1 cellular context compared by ENCODE assay signal in the genomic region with DNA sequence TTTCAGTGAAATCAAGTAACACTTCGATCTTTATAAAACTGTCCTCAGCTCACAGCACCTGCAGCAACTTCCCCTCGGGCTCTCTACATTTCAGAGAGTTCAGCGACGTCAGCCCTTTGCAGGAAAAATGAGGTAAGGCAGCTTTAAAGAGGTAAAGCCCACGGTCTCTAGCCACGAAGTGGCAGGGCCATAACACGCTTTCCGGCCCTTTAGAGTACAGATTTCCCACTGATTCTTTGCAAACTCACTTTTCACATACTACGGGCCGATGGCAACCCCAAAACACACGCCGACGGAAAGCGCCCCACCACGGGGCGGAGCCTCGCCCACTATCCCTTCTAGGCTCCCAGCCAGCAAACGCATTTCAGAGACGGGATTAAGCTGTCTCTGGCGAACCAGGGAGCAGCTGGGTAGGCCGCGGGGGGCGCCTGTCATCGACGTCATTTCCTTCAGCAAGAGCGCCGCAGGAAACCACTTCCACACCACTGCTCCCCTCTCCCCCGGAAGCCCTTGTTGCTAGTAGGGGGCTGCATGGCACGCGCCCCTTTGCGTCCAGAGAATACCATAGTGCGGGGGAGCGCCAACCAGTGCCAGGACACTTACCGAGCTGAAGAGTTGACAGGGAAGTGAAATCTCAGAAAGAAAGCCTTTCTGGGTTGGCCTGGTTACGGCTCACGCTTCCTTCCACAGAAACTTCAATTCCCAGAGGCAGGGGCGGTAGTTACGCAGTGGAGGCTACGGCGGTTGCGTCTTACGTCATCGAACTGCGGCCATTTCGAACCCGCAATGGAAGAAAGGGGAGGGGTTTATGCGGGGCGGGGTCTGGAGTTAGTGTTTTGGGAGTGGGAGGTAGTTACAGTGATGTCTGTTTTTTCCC.
TF ChIP-seq lines count a peak whose summit lies in the region.

A gene with protein sequence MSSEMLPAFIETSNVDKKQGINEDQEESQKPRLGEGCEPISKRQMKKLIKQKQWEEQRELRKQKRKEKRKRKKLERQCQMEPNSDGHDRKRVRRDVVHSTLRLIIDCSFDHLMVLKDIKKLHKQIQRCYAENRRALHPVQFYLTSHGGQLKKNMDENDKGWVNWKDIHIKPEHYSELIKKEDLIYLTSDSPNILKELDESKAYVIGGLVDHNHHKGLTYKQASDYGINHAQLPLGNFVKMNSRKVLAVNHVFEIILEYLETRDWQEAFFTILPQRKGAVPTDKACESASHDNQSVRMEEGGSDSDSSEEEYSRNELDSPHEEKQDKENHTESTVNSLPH (minus strand): TSS at position 730 of the 877 bp plus-strand sequence. CDS start 4,701 bp downstream, outside the sequence.

TF ChIP-seq in K562, 482 proteins besides CTCF, POLR2A, EP300 and RAD21 (continued from another document and continues in another):
- TF ChIP-seq NR0B1 (IDR thresholded peaks at IDR 0.05; ENCODE audit: partially characterized antibody) (no peak), KHSRP (IDR thresholded peaks at IDR 0.05) (peak; percentile 64; the same call in 1 of the 2 replicates), NELFE (IDR thresholded peaks at IDR 0.05; ENCODE audit: insufficient read depth, insufficient read length) (no peak), MGA (IDR thresholded peaks at IDR 0.05) (peak; percentile 56; the same call in 1 of the 2 replicates), DNMT1 (IDR thresholded peaks at IDR 0.05) (no peak), THRB (CRISPR knock-in tag; conservative IDR thresholded peaks at IDR 0.05) (no peak), IRF2 (CRISPR knock-in tag; IDR thresholded peaks at IDR 0.05) (no peak), CXXC5 (CRISPR knock-in tag; IDR thresholded peaks at IDR 0.05) (peak; percentile 85), MYC (IDR thresholded peaks at IDR 0.05; ENCODE audit: low read depth, low read length) (peak; percentile 69; the same call in 1 of the 2 replicates), MYC (CRISPR knock-in tag; IDR thresholded peaks at IDR 0.05; ENCODE audit: borderline replicate concordance, low read depth) (no peak), NRF1 (conservative IDR thresholded peaks at IDR 0.05 in 1 of 2, IDR thresholded peaks at IDR 0.05 in 1 of 2) (peak; percentile 62 to 73), NFE2 (IDR thresholded peaks at IDR 0.05; ENCODE audit: low read depth) (no peak), DMBX1 (CRISPR knock-in tag; IDR thresholded peaks at IDR 0.05; ENCODE audit: borderline replicate concordance) (no peak), TRIM24 (IDR thresholded peaks at IDR 0.05) (peak in 1 of 2 experiments; percentile 17; a peak in 1 of 4 replicates), ZNF785 (CRISPR knock-in tag; IDR thresholded peaks at IDR 0.05) (no peak), ZNF507 (tag; conservative IDR thresholded peaks at IDR 0.05) (no peak), HDAC1 (IDR thresholded peaks at IDR 0.05) (peak in 1 of 2 experiments; percentile 76; a peak in 2 of 4 replicates), MYBL2 (IDR thresholded peaks at IDR 0.05; ENCODE audit: low read depth) (no peak), MYBL2 (CRISPR knock-in tag; IDR thresholded peaks at IDR 0.05; ENCODE audit: borderline replicate concordance) (no peak), ZNF57 (CRISPR knock-in tag; IDR thresholded peaks at IDR 0.05) (no peak), ZNF23 (CRISPR knock-in tag; IDR thresholded peaks at IDR 0.05) (no peak), RBM22 (IDR thresholded peaks at IDR 0.05; ENCODE audit: low read depth, low read length, poor library complexity, severe bottlenecking) (no peak), TAF1 (IDR thresholded peaks at IDR 0.05; ENCODE audit: control insufficient read depth, extremely low read depth, insufficient read depth, low read length, severe bottlenecking) (peak; percentile 63), MAZ (CRISPR knock-in tag; conservative IDR thresholded peaks at IDR 0.05 in 1 of 2, IDR thresholded peaks at IDR 0.05 in 1 of 2) (peak; percentile 61 to 67; a peak in 3 of 4 replicates), NR2C1 (IDR thresholded peaks at IDR 0.05) (peak; percentile 95), NR2C1 (tag; IDR thresholded peaks at IDR 0.05) (peak; percentile 95), CHD1 (IDR thresholded peaks at IDR 0.05; ENCODE audit: low read length) (peak; percentile 22), KLF1 (tag; IDR thresholded peaks at IDR 0.05) (no peak), ZBTB17 (CRISPR knock-in tag; IDR thresholded peaks at IDR 0.05) (no peak), MTA1 (IDR thresholded peaks at IDR 0.05; ENCODE audit: borderline replicate concordance) (peak; percentile 97), FOXK2 (conservative IDR thresholded peaks at IDR 0.05 in 1 of 2, IDR thresholded peaks at IDR 0.05 in 1 of 2; ENCODE audit: low read depth in 2 of 2) (peak; percentile 91; a peak in 3 of 4 replicates), ZSCAN29 (IDR thresholded peaks at IDR 0.05) (no peak), HDAC8 (tag; IDR thresholded peaks at IDR 0.05) (0 out of 2 replicates have a peak, but pooled peaks have one; percentile 29), RB1 (IDR thresholded peaks at IDR 0.05; ENCODE audit: low read depth) (0 out of 2 replicates have a peak, but pooled peaks have one; percentile 28), TEAD1 (CRISPR knock-in tag; IDR thresholded peaks at IDR 0.05) (no peak; a peak in 1 of 4 replicates), ZBTB7A (IDR thresholded peaks at IDR 0.05; ENCODE audit: borderline replicate concordance, control insufficient read depth, low read depth, low read length) (0 out of 2 replicates have a peak, but pooled peaks have one; percentile 79), MEIS2 (IDR thresholded peaks at IDR 0.05; ENCODE audit: partially characterized antibody) (peak; percentile 65), TAF7 (tag; IDR thresholded peaks at IDR 0.05) (peak; percentile 42; the same call in 1 of the 2 replicates)
- TF ChIP-seq, protein P1, sequence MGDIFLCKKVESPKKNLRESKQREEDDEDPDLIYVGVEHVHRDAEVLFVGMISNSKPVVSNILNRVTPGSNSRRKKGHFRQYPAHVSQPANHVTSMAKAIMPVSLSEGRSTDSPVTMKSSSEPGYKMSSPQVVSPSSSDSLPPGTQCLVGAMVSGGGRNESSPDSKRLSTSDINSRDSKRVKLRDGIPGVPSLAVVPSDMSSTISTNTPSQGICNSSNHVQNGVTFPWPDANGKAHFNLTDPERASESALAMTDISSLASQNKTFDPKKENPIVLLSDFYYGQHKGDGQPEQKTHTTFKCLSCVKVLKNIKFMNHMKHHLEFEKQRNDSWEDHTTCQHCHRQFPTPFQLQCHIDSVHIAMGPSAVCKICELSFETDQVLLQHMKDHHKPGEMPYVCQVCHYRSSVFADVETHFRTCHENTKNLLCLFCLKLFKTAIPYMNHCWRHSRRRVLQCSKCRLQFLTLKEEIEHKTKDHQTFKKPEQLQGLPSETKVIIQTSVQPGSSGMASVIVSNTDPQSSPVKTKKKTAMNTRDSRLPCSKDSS (IDR thresholded peaks at IDR 0.05; ENCODE audit: low read depth, partially characterized antibody), result no peak
- TF ChIP-seq, protein P2, sequence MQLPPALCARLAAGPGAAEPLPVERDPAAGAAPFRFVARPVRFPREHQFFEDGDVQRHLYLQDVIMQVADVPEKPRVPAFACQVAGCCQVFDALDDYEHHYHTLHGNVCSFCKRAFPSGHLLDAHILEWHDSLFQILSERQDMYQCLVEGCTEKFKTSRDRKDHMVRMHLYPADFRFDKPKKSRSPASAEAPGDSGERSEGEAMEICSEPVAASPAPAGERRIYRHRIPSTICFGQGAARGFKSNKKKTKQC (CRISPR knock-in tag; IDR thresholded peaks at IDR 0.05), result 0 out of 2 replicates have a peak, but pooled peaks have one; percentile 18
- TF ChIP-seq, protein P3, sequence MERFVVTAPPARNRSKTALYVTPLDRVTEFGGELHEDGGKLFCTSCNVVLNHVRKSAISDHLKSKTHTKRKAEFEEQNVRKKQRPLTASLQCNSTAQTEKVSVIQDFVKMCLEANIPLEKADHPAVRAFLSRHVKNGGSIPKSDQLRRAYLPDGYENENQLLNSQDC (CRISPR knock-in tag; IDR thresholded peaks at IDR 0.05), result no peak
